In genomic region chr11:71251159-71251721, GRCh38 we compare ENCODE assay signal across 8 cellular contexts. TPM values are rescaled to one million over a fixed set of nuclear protein-coding genes. Genes with fewer than 3 reads are reported as not detected.
DNase-seq lines count a peak whose midpoint lies in the region; ATAC-seq and TF ChIP-seq lines count a peak whose summit lies in the region.

No MANE protein-coding gene starts in this region.

- H3K27ac ChIP-seq in vagina = no peak overlapping the region

- H3K36me3 Mint-ChIP-seq in activated naive CD8-positive, alpha-beta T cell treated with anti-CD3 and anti-CD28 coated beads, Interleukin-2, amount 10 ng/mL, durations not matched to agents 7 days and 5 days = no peaks in the 10 kb centered on the region
- no peaks in the 10 kb centered on the region for H3K36me3 Mint-ChIP-seq in activated naive CD8-positive, alpha-beta T cell treated with anti-CD3 and anti-CD28 coated beads, Interleukin-2, amount 50 U/mL, for 24 hours (ENCODE audit: low read depth)
- no peaks in the 10 kb centered on the region for H3K36me3 Mint-ChIP-seq in MCF 10A (ENCODE audit: insufficient read depth, unreplicated experiment)

- no peak for DNase-seq in activated naive CD8-positive, alpha-beta T cell treated with anti-CD3 and anti-CD28 coated beads, Interleukin-2, amount 10 ng/mL, durations not matched to agents 7 days and 5 days
- no peak for DNase-seq in activated naive CD8-positive, alpha-beta T cell treated with anti-CD3 and anti-CD28 coated beads, Interleukin-2, amount 50 U/mL, for 24 hours
- DNase-seq in MCF 10A (ENCODE audit: unreplicated experiment) = no peak
- peak in 1 of 2 donors; percentile 84 for DNase-seq in lower leg skin (ENCODE audit: low spot score in 2 of 2)
- DNase-seq in vagina (ENCODE audit: extremely low spot score in 2 of 2) = peak in 1 of 2 donors; percentile 70
- DNase-seq in EL = no peak
- no peak for DNase-seq in HCEC 1CT

- H3K4me1 Mint-ChIP-seq in activated naive CD8-positive, alpha-beta T cell treated with anti-CD3 and anti-CD28 coated beads, Interleukin-2, amount 10 ng/mL, durations not matched to agents 7 days and 5 days = no peaks in the 10 kb centered on the region
- H3K4me1 Mint-ChIP-seq in activated naive CD8-positive, alpha-beta T cell treated with anti-CD3 and anti-CD28 coated beads, Interleukin-2, amount 50 U/mL, for 24 hours = peaks cover 5% of the 10 kb centered on the region
- no peaks in the 10 kb centered on the region for H3K4me1 Mint-ChIP-seq in MCF 10A (ENCODE audit: insufficient read depth, unreplicated experiment)

- H3K27me3 ChIP-seq in vagina = peaks cover 6% of the 10 kb centered on the region

- H3K4me3 ChIP-seq in lower leg skin (ENCODE audit: low read depth, poor library complexity, severe bottlenecking) = peak overlapping the region; percentile 1
- peak overlapping the region; percentile 43 to 46 for H3K4me3 ChIP-seq in vagina

- peak overlapping the region; percentile 42 for H3K27ac Mint-ChIP-seq in activated naive CD8-positive, alpha-beta T cell treated with anti-CD3 and anti-CD28 coated beads, Interleukin-2, amount 10 ng/mL, durations not matched to agents 7 days and 5 days
- no peak overlapping the region for H3K27ac Mint-ChIP-seq in activated naive CD8-positive, alpha-beta T cell treated with anti-CD3 and anti-CD28 coated beads, Interleukin-2, amount 50 U/mL, for 24 hours
- no peak overlapping the region for H3K27ac Mint-ChIP-seq in MCF 10A (ENCODE audit: low read depth, unreplicated experiment)

- H3K4me3 Mint-ChIP-seq in activated naive CD8-positive, alpha-beta T cell treated with anti-CD3 and anti-CD28 coated beads, Interleukin-2, amount 10 ng/mL, durations not matched to agents 7 days and 5 days = no peak overlapping the region
- no peak overlapping the region for H3K4me3 Mint-ChIP-seq in activated naive CD8-positive, alpha-beta T cell treated with anti-CD3 and anti-CD28 coated beads, Interleukin-2, amount 50 U/mL, for 24 hours
- H3K4me3 Mint-ChIP-seq in MCF 10A (ENCODE audit: unreplicated experiment) = peak overlapping the region; percentile 14

- BruUV-seq in MCF 10A (replicated peaks; lab: Mats Ljungman, UMichigan) = no TSS peak

- POLR2A ChIA-PET in activated naive CD8-positive, alpha-beta T cell treated with anti-CD3 and anti-CD28 coated beads, Interleukin-2, amount 10 ng/mL, durations not matched to agents 7 days and 5 days (lab: Charles Lee) = no interaction called here
- POLR2A ChIA-PET in MCF 10A (lab: Yijun Ruan, JAX) = interaction anchor here (0.7 to 1.1 kb wide), 2 partner anchors 48 to 198 kb away, joined by 3 read pairs; no protein-coding TSS in a partner anchor

- no peaks in the 10 kb centered on the region for H3K36me3 ChIP-seq in vagina

- intact Hi-C loops in MCF 10A (cut with micrococcal nuclease) = loop anchor here (5.0 kb wide), 1 partner anchor 784 kb away; no protein-coding TSS in a partner anchor
- intact Hi-C loops in lower leg skin (cut with DNase I; ENCODE audit: low total_unique reads) = no loop called here
- intact Hi-C loops in vagina (cut with DNase I) = no loop called here

- TF ChIP-seq POLR2A in lower leg skin (IDR thresholded peaks at IDR 0.05) = no peak
- no peak for TF ChIP-seq POLR2A in vagina (IDR thresholded peaks at IDR 0.05)

- ATAC-seq in activated naive CD8-positive, alpha-beta T cell treated with anti-CD3 and anti-CD28 coated beads, Interleukin-2, amount 10 ng/mL, durations not matched to agents 7 days and 5 days (ENCODE audit: low read depth) = no peak
- ATAC-seq in activated naive CD8-positive, alpha-beta T cell treated with anti-CD3 and anti-CD28 coated beads, Interleukin-2, amount 50 U/mL, for 24 hours = no peak
- ATAC-seq in HG02623 (IDR thresholded peaks at IDR 0.05; ENCODE audit: unreplicated experiment) = no peak

- H3K27me3 Mint-ChIP-seq in activated naive CD8-positive, alpha-beta T cell treated with anti-CD3 and anti-CD28 coated beads, Interleukin-2, amount 10 ng/mL, durations not matched to agents 7 days and 5 days = peaks cover 59% of the 10 kb centered on the region
- peaks cover 56% of the 10 kb centered on the region for H3K27me3 Mint-ChIP-seq in activated naive CD8-positive, alpha-beta T cell treated with anti-CD3 and anti-CD28 coated beads, Interleukin-2, amount 50 U/mL, for 24 hours
- peaks cover 25% of the 10 kb centered on the region for H3K27me3 Mint-ChIP-seq in MCF 10A (ENCODE audit: insufficient read depth, unreplicated experiment)

- H3K4me1 ChIP-seq in vagina = peaks cover 8% of the 10 kb centered on the region

- H3K9me3 Mint-ChIP-seq in activated naive CD8-positive, alpha-beta T cell treated with anti-CD3 and anti-CD28 coated beads, Interleukin-2, amount 10 ng/mL, durations not matched to agents 7 days and 5 days = no peaks in the 10 kb centered on the region
- H3K9me3 Mint-ChIP-seq in activated naive CD8-positive, alpha-beta T cell treated with anti-CD3 and anti-CD28 coated beads, Interleukin-2, amount 50 U/mL, for 24 hours = no peaks in the 10 kb centered on the region
- H3K9me3 Mint-ChIP-seq in MCF 10A (ENCODE audit: unreplicated experiment) = no peaks in the 10 kb centered on the region

- no peak for TF ChIP-seq CTCF in MCF 10A (IDR thresholded peaks at IDR 0.05; ENCODE audit: unreplicated experiment)
- no peak for TF ChIP-seq CTCF in lower leg skin (IDR thresholded peaks at IDR 0.05)
- TF ChIP-seq CTCF in vagina (IDR thresholded peaks at IDR 0.05) = no peak

- no peaks in the 10 kb centered on the region for H3K9me3 ChIP-seq in vagina

- CTCF ChIA-PET in MCF 10A (lab: Yijun Ruan, JAX) = interaction anchor here (0.5 to 2.1 kb wide), 4 partner anchors 12 to 193 kb away, joined by 3 to 9 read pairs (median 4); no protein-coding TSS in a partner anchor

- 1 to 5% methylated on average over 19 to 40 of the region's 63 CpGs for WGBS in lower leg skin, 2 donors

RNA-seq across cellular contexts. Expression of gene SHANK2, which starts 1.1 kb away (rescaled TPM):
- total RNA-seq in activated naive CD8-positive, alpha-beta T cell treated with anti-CD3 and anti-CD28 coated beads, Interleukin-2, amount 10 ng/mL, durations not matched to agents 7 days and 5 days = not detected
- total RNA-seq in MCF 10A (2022) = 0.52 and 0.86 TPM in 2 replicates
- 10 to 100 TPM in 2 of 4 donors, 1 to 10 TPM in 2; 1.1 to 16.7 (median 9.0) TPM for total RNA-seq in lower leg skin
- total RNA-seq in vagina = 11.0 TPM
